Comparison of ENCODE assay signal across 35 cellular contexts in genomic region chr7:29975564-29975963, GRCh38. TPM values are rescaled to one million over a fixed set of nuclear protein-coding genes. Genes with fewer than 3 reads are reported as not detected.
DNase-seq lines count a peak whose midpoint lies in the region; ATAC-seq and TF ChIP-seq lines count a peak whose summit lies in the region.
"Had no signal": no experiment of that assay in that cellular context is flagged by ENCODE, and none has a peak within 500 bp of the region (broad histone marks: within the 10 kb centered on the region; RNA-seq: fewer than 3 reads in every experiment).

No MANE protein-coding gene starts in this region.

- no peak overlapping the region for H3K4me2 ChIP-seq in GM23338
- H3K4me2 ChIP-seq: BLaER1 had no signal

- H3K4me3 ChIP-seq in GM23338 (no peak overlapping the region), adipocyte (ENCODE audit: low read length) (peak overlapping the region; percentile 76), esophagus squamous epithelium (peak overlapping the region in 1 of 4 donors; percentile 40)
- H3K4me3 ChIP-seq: ascending aorta, BLaER1, cardiac muscle cell, heart right ventricle, lung, ovary, skin epidermis, suprapubic skin had no signal

- H3K36me3 Mint-ChIP-seq in GM23338 (ENCODE audit: low read depth) = no peaks in the 10 kb centered on the region
- H3K36me3 Mint-ChIP-seq: activated naive CD4-positive, alpha-beta T cell treated with anti-CD3 and anti-CD28 coated beads, Interleukin-2, amount 10 ng/mL, durations not matched to agents 7 days and 5 days; natural killer cell treated with Interleukin-12 subunit alpha and Interleukin-12 subunit beta and Interleukin-15 and Interleukin-18, amount 100 ng/mL, for 72 hours; stimulated activated naive B cell treated with anti-CD40 and anti-IgM and Interleukin-4, amounts not matched to agents 10 μg/mL and 1 μg/mL and 100 μg/mL, for 72 hours had no signal

- TF ChIP-seq POLR2A in esophagus squamous epithelium (IDR thresholded peaks at IDR 0.05) = no peak

- peak overlapping the region; percentile 56 for H3K9ac ChIP-seq in adipocyte (ENCODE audit: low read length)
- H3K9ac ChIP-seq: BLaER1 had no signal

- DNase-seq in GM23338 (ENCODE audit: low spot score) (no peak), adipocyte (ENCODE audit: low read depth) (no peak), esophagus squamous epithelium (lab: John Stamatoyannopoulos, UW) (no peak), renal cortical epithelial cell (ENCODE audit: low read depth) (peak; percentile 23), ACHN (no peak)
- DNase-seq: activated CD4-positive, alpha-beta memory T cell treated with anti-CD3 and anti-CD28 coated beads, Interleukin-2, amount 10 ng/mL, durations not matched to agents 7 days and 5 days; activated CD4-positive, alpha-beta T cell treated with anti-CD3 and anti-CD28 coated beads for 1 hour; activated CD8-positive, alpha-beta memory T cell treated with anti-CD3 and anti-CD28 coated beads, Interleukin-2, amount 50 U/mL, for 48 hours; activated naive CD4-positive, alpha-beta T cell treated with anti-CD3 and anti-CD28 coated beads, Interleukin-2, amount 10 ng/mL, durations not matched to agents 7 days and 5 days; foreskin melanocyte; H9; heart right ventricle; NCI-H1436 treated with DMSO at 0.1 percent for 48 hours; NCI-H2081 treated with DMSO at 0.1 percent for 48 hours; NCI-H345; NCI-H69; ovary; retina; SHP77 treated with DMSO at 0.1 percent for 48 hours; stimulated activated naive B cell treated with anti-CD40 and anti-IgM and Interleukin-4, amounts not matched to agents 10 μg/mL and 1 μg/mL and 100 μg/mL, for 72 hours; SW 1271 had no signal

- intact Hi-C loops in esophagus squamous epithelium (cut with DNase I) = no loop called here

- H3K27ac Mint-ChIP-seq in GM23338 = no peak overlapping the region
- H3K27ac Mint-ChIP-seq: activated CD4-positive, alpha-beta memory T cell treated with anti-CD3 and anti-CD28 coated beads, Interleukin-2, amount 10 ng/mL, durations not matched to agents 7 days and 5 days; activated naive CD4-positive, alpha-beta T cell treated with anti-CD3 and anti-CD28 coated beads, Interleukin-2, amount 10 ng/mL, durations not matched to agents 7 days and 5 days; activated T-helper 1 cell treated with anti-CD3 and anti-CD28 coated beads, Interleukin-12 subunit alpha, Interleukin-12 subunit beta, Interleukin-2, Interleukin-4 antibody, amounts not matched to agents 30 ng/mL and 10 ng/mL and 1 ng/mL, durations not matched to agents 14 hours and 24 hours and 36 hours; dendritic cell treated with granulocyte-macrophage colony-stimulating factor and Interleukin-4, amounts not matched to agents 40 ng/mL and 50 ng/mL, for 4 days; H9; natural killer cell treated with Interleukin-12 subunit alpha and Interleukin-12 subunit beta and Interleukin-15 and Interleukin-18, amount 100 ng/mL, for 72 hours; stimulated activated naive B cell treated with anti-CD40 and anti-IgM and Interleukin-4, amounts not matched to agents 10 μg/mL and 1 μg/mL and 100 μg/mL, for 72 hours had no signal

- peaks cover 92% of the 10 kb centered on the region for H3K79me2 ChIP-seq in GM23338 (replicated peaks; ENCODE audit: insufficient read depth)

- no peaks in the 10 kb centered on the region for H3K27me3 ChIP-seq in GM23338 (ENCODE audit: insufficient read depth)
- H3K27me3 ChIP-seq in adipocyte (replicated peaks; ENCODE audit: control insufficient read depth, insufficient read depth, low read length) = no peaks in the 10 kb centered on the region
- no peaks in the 10 kb centered on the region for H3K27me3 ChIP-seq in esophagus squamous epithelium
- H3K27me3 ChIP-seq: ascending aorta, BLaER1, cardiac muscle cell, heart right ventricle, ovary, suprapubic skin had no signal

- H3K27ac ChIP-seq in GM23338 (ENCODE audit: low read depth) = 0 out of 2 replicates have a peak overlapping the region, but pooled peaks have one; percentile 41
- H3K27ac ChIP-seq in esophagus squamous epithelium = peak overlapping the region in 3 of 4 donors; percentile 40 to 69 (median 62)
- H3K27ac ChIP-seq: ascending aorta, BLaER1, cardiac muscle cell, heart right ventricle, ovary, skin epidermis, suprapubic skin had no signal

- no peak overlapping the region for H2AFZ ChIP-seq in GM23338

- no peaks in the 10 kb centered on the region for H3K9me3 Mint-ChIP-seq in GM23338
- H3K9me3 Mint-ChIP-seq: activated CD4-positive, alpha-beta memory T cell treated with anti-CD3 and anti-CD28 coated beads, Interleukin-2, amount 10 ng/mL, durations not matched to agents 7 days and 5 days; activated naive CD4-positive, alpha-beta T cell treated with anti-CD3 and anti-CD28 coated beads, Interleukin-2, amount 10 ng/mL, durations not matched to agents 7 days and 5 days; activated T-helper 1 cell treated with anti-CD3 and anti-CD28 coated beads, Interleukin-12 subunit alpha, Interleukin-12 subunit beta, Interleukin-2, Interleukin-4 antibody, amounts not matched to agents 30 ng/mL and 10 ng/mL and 1 ng/mL, durations not matched to agents 14 hours and 24 hours and 36 hours; dendritic cell treated with granulocyte-macrophage colony-stimulating factor and Interleukin-4, amounts not matched to agents 40 ng/mL and 50 ng/mL, for 4 days; H9; natural killer cell treated with Interleukin-12 subunit alpha and Interleukin-12 subunit beta and Interleukin-15 and Interleukin-18, amount 100 ng/mL, for 72 hours; stimulated activated naive B cell treated with anti-CD40 and anti-IgM and Interleukin-4, amounts not matched to agents 10 μg/mL and 1 μg/mL and 100 μg/mL, for 72 hours had no signal

- H3K4me1 ChIP-seq in GM23338 (ENCODE audit: insufficient read depth) (peaks cover 20% of the 10 kb centered on the region), adipocyte (ENCODE audit: control insufficient read depth, insufficient read depth, low read length) (peaks cover 33% of the 10 kb centered on the region), esophagus squamous epithelium (peaks cover 0 to 32% (median 5%) of the 10 kb centered on the region in 3 donors)
- H3K4me1 ChIP-seq: ascending aorta, BLaER1 had no signal

- no peaks in the 10 kb centered on the region for H3K9me2 ChIP-seq in GM23338 (ENCODE audit: insufficient read depth)

- no peak overlapping the region for H3K4me3 Mint-ChIP-seq in GM23338
- H3K4me3 Mint-ChIP-seq: activated CD4-positive, alpha-beta memory T cell treated with anti-CD3 and anti-CD28 coated beads, Interleukin-2, amount 10 ng/mL, durations not matched to agents 7 days and 5 days; activated naive CD4-positive, alpha-beta T cell treated with anti-CD3 and anti-CD28 coated beads, Interleukin-2, amount 10 ng/mL, durations not matched to agents 7 days and 5 days; activated T-helper 1 cell treated with anti-CD3 and anti-CD28 coated beads, Interleukin-12 subunit alpha, Interleukin-12 subunit beta, Interleukin-2, Interleukin-4 antibody, amounts not matched to agents 30 ng/mL and 10 ng/mL and 1 ng/mL, durations not matched to agents 14 hours and 24 hours and 36 hours; dendritic cell treated with granulocyte-macrophage colony-stimulating factor and Interleukin-4, amounts not matched to agents 40 ng/mL and 50 ng/mL, for 4 days; H9; natural killer cell treated with Interleukin-12 subunit alpha and Interleukin-12 subunit beta and Interleukin-15 and Interleukin-18, amount 100 ng/mL, for 72 hours; stimulated activated naive B cell treated with anti-CD40 and anti-IgM and Interleukin-4, amounts not matched to agents 10 μg/mL and 1 μg/mL and 100 μg/mL, for 72 hours had no signal

- no peak for TF ChIP-seq CTCF in GM23338 (conservative IDR thresholded peaks at IDR 0.05; ENCODE audit: low read depth in 2 of 2)
- TF ChIP-seq CTCF in esophagus squamous epithelium (IDR thresholded peaks at IDR 0.05) = no peak

- H4K20me1 ChIP-seq in GM23338 (replicated peaks; ENCODE audit: insufficient read depth) = peaks cover 61% of the 10 kb centered on the region
- H4K20me1 ChIP-seq: BLaER1 had no signal

- 80 to 82% methylated on average over 1 of the region's 1 CpG for WGBS in esophagus squamous epithelium, 2 donors

- no peaks in the 10 kb centered on the region for H3K27me3 Mint-ChIP-seq in GM23338 (ENCODE audit: insufficient read depth, low read depth, poor library complexity)
- H3K27me3 Mint-ChIP-seq: dendritic cell treated with granulocyte-macrophage colony-stimulating factor and Interleukin-4, amounts not matched to agents 40 ng/mL and 50 ng/mL, for 4 days; stimulated activated naive B cell treated with anti-CD40 and anti-IgM and Interleukin-4, amounts not matched to agents 10 μg/mL and 1 μg/mL and 100 μg/mL, for 72 hours had no signal

- H3K36me3 ChIP-seq in GM23338 (ENCODE audit: insufficient read depth) (no peaks in the 10 kb centered on the region), adipocyte (ENCODE audit: control insufficient read depth, insufficient read depth, low read length, severe bottlenecking) (peaks cover 7% of the 10 kb centered on the region), esophagus squamous epithelium (no peaks in the 10 kb centered on the region)
- H3K36me3 ChIP-seq: ascending aorta, BLaER1, cardiac muscle cell, heart right ventricle, ovary, suprapubic skin had no signal

- peaks cover 10% of the 10 kb centered on the region for H3K4me1 Mint-ChIP-seq in GM23338
- H3K4me1 Mint-ChIP-seq: activated CD4-positive, alpha-beta memory T cell treated with anti-CD3 and anti-CD28 coated beads, Interleukin-2, amount 10 ng/mL, durations not matched to agents 7 days and 5 days; activated naive CD4-positive, alpha-beta T cell treated with anti-CD3 and anti-CD28 coated beads, Interleukin-2, amount 10 ng/mL, durations not matched to agents 7 days and 5 days had no signal

- H3K9me3 ChIP-seq in adipocyte (ENCODE audit: control insufficient read depth, low read length) = no peaks in the 10 kb centered on the region
- no peaks in the 10 kb centered on the region for H3K9me3 ChIP-seq in esophagus squamous epithelium
- H3K9me3 ChIP-seq: ascending aorta, BLaER1, heart right ventricle, ovary, suprapubic skin had no signal

- ATAC-seq in GM23338 (no peak), HG02981 (IDR thresholded peaks at IDR 0.05; ENCODE audit: unreplicated experiment) (no peak), GM18498 (IDR thresholded peaks at IDR 0.05; ENCODE audit: unreplicated experiment) (no peak)
- ATAC-seq: esophagus mucosa; HepG2; natural killer cell treated with Interleukin-12 subunit alpha and Interleukin-12 subunit beta and Interleukin-15 and Interleukin-18, amount 100 ng/mL, for 72 hours; Panc1; stimulated activated naive B cell treated with anti-CD40 and anti-IgM and Interleukin-4, amounts not matched to agents 10 μg/mL and 1 μg/mL and 100 μg/mL, for 72 hours had no signal

- in situ Hi-C loops in ACHN (cut with HindIII; ENCODE audit: low pct_ligation_motif_present, low pct_unique_long_range_greater_than_20kb, low sequenced_read_pairs) = no loop called here

- H3F3A ChIP-seq in GM23338 (replicated peaks; ENCODE audit: low read depth) = no peaks in the 10 kb centered on the region

RNA-seq across cellular contexts. Expression of gene SCRN1, which starts 14.0 kb away (rescaled TPM):
- total RNA-seq in GM23338 (2014; rRNA removed; shearing (Covaris generic)) = 60.5 and 66.7 TPM in 2 replicates
- 15.2 and 15.6 TPM in 2 replicates for polyA plus RNA-seq in GM23338 (2016; fragmentation: Nextera tagmentation; extraction: Ambion mirVana)
- total RNA-seq in esophagus squamous epithelium (10 to 100 TPM in 3 of 4 donors, 1 to 10 TPM in 1; 6.3 to 27.8 (median 20.5) TPM), renal cortical epithelial cell (81.3 and 127 TPM in 2 replicates)

RNA-seq across cellular contexts. Expression of gene FKBP14, which starts 50.9 kb away (rescaled TPM):
- 11.8 and 21.4 TPM in 2 replicates for total RNA-seq in GM23338 (2014; rRNA removed; shearing (Covaris generic))
- polyA plus RNA-seq in GM23338 (2016; fragmentation: Nextera tagmentation; extraction: Ambion mirVana) = 10.4 and 12.9 TPM in 2 replicates
- total RNA-seq in esophagus squamous epithelium (1 to 10 TPM; 3.3 to 8.0 (median 7.5) TPM), renal cortical epithelial cell (16.3 and 35.4 TPM in 2 replicates)

RNA-seq across cellular contexts. Expression of gene PLEKHA8, which starts 52.6 kb away (rescaled TPM):
- total RNA-seq in GM23338 (2014; rRNA removed; shearing (Covaris generic)) = 36.9 and 44.9 TPM in 2 replicates
- 10.2 and 11.6 TPM in 2 replicates for polyA plus RNA-seq in GM23338 (2016; fragmentation: Nextera tagmentation; extraction: Ambion mirVana)
- total RNA-seq in esophagus squamous epithelium (10 to 100 TPM in 1 of 4 donors, 1 to 10 TPM in 3; 5.1 to 10.5 (median 5.9) TPM), renal cortical epithelial cell (19.6 and 24.7 TPM in 2 replicates)
